Comparison of ENCODE assay signal across 1 cellular context in genomic region chr17:40362696-40363479, GRCh38.
TF ChIP-seq lines count a peak whose summit lies in the region.

No MANE protein-coding gene starts in this region.

TF ChIP-seq in HepG2, 621 proteins besides CTCF, POLR2A, EP300 and RAD21 (continued from another document and continues in another):
- TF ChIP-seq RFXANK (CRISPR knock-in tag; IDR thresholded peaks at IDR 0.05) (0 out of 2 replicates have a peak, but pooled peaks have one; percentile 75), ZNF343 (CRISPR knock-in tag; IDR thresholded peaks at IDR 0.05) (peak; percentile 84; the same call in 1 of the 2 replicates), WIZ (CRISPR knock-in tag; IDR thresholded peaks at IDR 0.05) (no peak), ADNP (CRISPR knock-in tag; IDR thresholded peaks at IDR 0.05) (peak; percentile 41; the same call in 1 of the 2 replicates), GLI4 (CRISPR knock-in tag; IDR thresholded peaks at IDR 0.05; ENCODE audit: borderline replicate concordance) (no peak), KAT2B (IDR thresholded peaks at IDR 0.05; ENCODE audit: borderline replicate concordance, low read depth, low read length) (no peak), LCORL (IDR thresholded peaks at IDR 0.05) (no peak), LCORL (CRISPR knock-in tag; IDR thresholded peaks at IDR 0.05) (peak; percentile 80), ZNF572 (CRISPR knock-in tag; IDR thresholded peaks at IDR 0.05) (no peak), MNT (IDR thresholded peaks at IDR 0.05) (no peak), SP140L (CRISPR knock-in tag; IDR thresholded peaks at IDR 0.05; ENCODE audit: borderline replicate concordance) (peak; percentile 24; the same call in 1 of the 2 replicates), PRMT3 (CRISPR knock-in tag; IDR thresholded peaks at IDR 0.05; ENCODE audit: borderline replicate concordance, low read depth) (peak; percentile 70; the same call in 1 of the 2 replicates), DBP (CRISPR knock-in tag; IDR thresholded peaks at IDR 0.05; ENCODE audit: not compliant biosample characterization) (peak; percentile 69), HINFP (CRISPR knock-in tag; IDR thresholded peaks at IDR 0.05; ENCODE audit: low read depth) (peak; percentile 87; the same call in 1 of the 2 replicates), KDM4B (CRISPR knock-in tag; IDR thresholded peaks at IDR 0.05) (peak; percentile 78; the same call in 1 of the 2 replicates), ZMYM2 (CRISPR knock-in tag; IDR thresholded peaks at IDR 0.05) (0 out of 2 replicates have a peak, but pooled peaks have one; percentile 63), ZNF292 (CRISPR knock-in tag; IDR thresholded peaks at IDR 0.05; ENCODE audit: borderline replicate concordance, low read depth) (0 out of 2 replicates have a peak, but pooled peaks have one; percentile 49), MED1 (CRISPR knock-in tag; IDR thresholded peaks at IDR 0.05) (peak; percentile 66), ZNF558 (CRISPR knock-in tag; IDR thresholded peaks at IDR 0.05; ENCODE audit: borderline replicate concordance) (peak; percentile 86; the same call in 1 of the 2 replicates), DDIT3 (CRISPR knock-in tag; IDR thresholded peaks at IDR 0.05) (no peak), ZBTB7B (CRISPR knock-in tag; IDR thresholded peaks at IDR 0.05) (peak; percentile 89), KDM5A (IDR thresholded peaks at IDR 0.05; ENCODE audit: borderline replicate concordance, low read length) (no peak), NBN (conservative IDR thresholded peaks at IDR 0.05) (no peak), ZNF205 (CRISPR knock-in tag; IDR thresholded peaks at IDR 0.05) (peak; percentile 72), KDM6A (CRISPR knock-in tag; IDR thresholded peaks at IDR 0.05; ENCODE audit: low read depth) (no peak), ZNF263 (CRISPR knock-in tag; IDR thresholded peaks at IDR 0.05) (peak; percentile 58; the same call in 1 of the 2 replicates), FOSL1 (CRISPR knock-in tag; IDR thresholded peaks at IDR 0.05; ENCODE audit: borderline replicate concordance) (no peak), HOXD1 (CRISPR knock-in tag; IDR thresholded peaks at IDR 0.05) (peak; percentile 82), ZNF33B (CRISPR knock-in tag; IDR thresholded peaks at IDR 0.05) (peak; percentile 93; the same call in 1 of the 2 replicates), NFATC3 (CRISPR knock-in tag; IDR thresholded peaks at IDR 0.05) (no peak), CBFB (CRISPR knock-in tag; IDR thresholded peaks at IDR 0.05) (peak; percentile 95), ZNF776 (CRISPR knock-in tag; IDR thresholded peaks at IDR 0.05) (peak; percentile 72; the same call in 1 of the 2 replicates), NFAT5 (CRISPR knock-in tag; IDR thresholded peaks at IDR 0.05) (peak; percentile 88), ZNF451 (CRISPR knock-in tag; IDR thresholded peaks at IDR 0.05) (peak; percentile 77), ATAD3A (CRISPR knock-in tag; IDR thresholded peaks at IDR 0.05) (peak; percentile 30; the same call in 1 of the 2 replicates), KDM5B (CRISPR knock-in tag; IDR thresholded peaks at IDR 0.05; ENCODE audit: borderline replicate concordance) (peak; percentile 92; the same call in 1 of the 2 replicates), TEAD2 (CRISPR knock-in tag; IDR thresholded peaks at IDR 0.05) (0 out of 2 replicates have a peak, but pooled peaks have one; percentile 21), POLR2AphosphoS2 (IDR thresholded peaks at IDR 0.05; ENCODE audit: low read depth, low read length) (no peak), ZNF30 (CRISPR knock-in tag; IDR thresholded peaks at IDR 0.05) (0 out of 2 replicates have a peak, but pooled peaks have one; percentile 36), ZNF44 (CRISPR knock-in tag; IDR thresholded peaks at IDR 0.05) (peak; percentile 76; the same call in 1 of the 2 replicates), ZNF460 (CRISPR knock-in tag; IDR thresholded peaks at IDR 0.05; ENCODE audit: borderline replicate concordance) (no peak; the same call in 1 of the 2 replicates), NRL (CRISPR knock-in tag; IDR thresholded peaks at IDR 0.05; ENCODE audit: borderline replicate concordance) (peak; percentile 49; the same call in 1 of the 2 replicates), SIX1 (CRISPR knock-in tag; IDR thresholded peaks at IDR 0.05; ENCODE audit: borderline replicate concordance) (0 out of 2 replicates have a peak, but pooled peaks have one; percentile 54), SMYD3 (CRISPR knock-in tag; IDR thresholded peaks at IDR 0.05) (no peak), ZNF512 (CRISPR knock-in tag; IDR thresholded peaks at IDR 0.05) (no peak), ZNF878 (CRISPR knock-in tag; IDR thresholded peaks at IDR 0.05) (no peak; the same call in 1 of the 2 replicates), MZF1 (CRISPR knock-in tag; IDR thresholded peaks at IDR 0.05; ENCODE audit: borderline replicate concordance) (no peak)
- TF ChIP-seq, protein P1, sequence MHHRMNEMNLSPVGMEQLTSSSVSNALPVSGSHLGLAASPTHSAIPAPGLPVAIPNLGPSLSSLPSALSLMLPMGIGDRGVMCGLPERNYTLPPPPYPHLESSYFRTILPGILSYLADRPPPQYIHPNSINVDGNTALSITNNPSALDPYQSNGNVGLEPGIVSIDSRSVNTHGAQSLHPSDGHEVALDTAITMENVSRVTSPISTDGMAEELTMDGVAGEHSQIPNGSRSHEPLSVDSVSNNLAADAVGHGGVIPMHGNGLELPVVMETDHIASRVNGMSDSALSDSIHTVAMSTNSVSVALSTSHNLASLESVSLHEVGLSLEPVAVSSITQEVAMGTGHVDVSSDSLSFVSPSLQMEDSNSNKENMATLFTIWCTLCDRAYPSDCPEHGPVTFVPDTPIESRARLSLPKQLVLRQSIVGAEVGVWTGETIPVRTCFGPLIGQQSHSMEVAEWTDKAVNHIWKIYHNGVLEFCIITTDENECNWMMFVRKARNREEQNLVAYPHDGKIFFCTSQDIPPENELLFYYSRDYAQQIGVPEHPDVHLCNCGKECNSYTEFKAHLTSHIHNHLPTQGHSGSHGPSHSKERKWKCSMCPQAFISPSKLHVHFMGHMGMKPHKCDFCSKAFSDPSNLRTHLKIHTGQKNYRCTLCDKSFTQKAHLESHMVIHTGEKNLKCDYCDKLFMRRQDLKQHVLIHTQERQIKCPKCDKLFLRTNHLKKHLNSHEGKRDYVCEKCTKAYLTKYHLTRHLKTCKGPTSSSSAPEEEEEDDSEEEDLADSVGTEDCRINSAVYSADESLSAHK (CRISPR knock-in tag; IDR thresholded peaks at IDR 0.05; ENCODE audit: borderline replicate concordance) = 0 out of 2 replicates have a peak, but pooled peaks have one; percentile 48
- TF ChIP-seq, protein P2, sequence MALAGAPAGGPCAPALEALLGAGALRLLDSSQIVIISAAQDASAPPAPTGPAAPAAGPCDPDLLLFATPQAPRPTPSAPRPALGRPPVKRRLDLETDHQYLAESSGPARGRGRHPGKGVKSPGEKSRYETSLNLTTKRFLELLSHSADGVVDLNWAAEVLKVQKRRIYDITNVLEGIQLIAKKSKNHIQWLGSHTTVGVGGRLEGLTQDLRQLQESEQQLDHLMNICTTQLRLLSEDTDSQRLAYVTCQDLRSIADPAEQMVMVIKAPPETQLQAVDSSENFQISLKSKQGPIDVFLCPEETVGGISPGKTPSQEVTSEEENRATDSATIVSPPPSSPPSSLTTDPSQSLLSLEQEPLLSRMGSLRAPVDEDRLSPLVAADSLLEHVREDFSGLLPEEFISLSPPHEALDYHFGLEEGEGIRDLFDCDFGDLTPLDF (CRISPR knock-in tag; IDR thresholded peaks at IDR 0.05) = peak; percentile 79; the same call in 1 of the 2 replicates
- TF ChIP-seq, protein P3, sequence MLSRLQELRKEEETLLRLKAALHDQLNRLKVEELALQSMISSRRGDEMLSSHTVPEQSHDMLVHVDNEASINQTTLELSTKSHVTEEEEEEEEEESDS (CRISPR knock-in tag; IDR thresholded peaks at IDR 0.05; ENCODE audit: borderline replicate concordance) = 0 out of 2 replicates have a peak, but pooled peaks have one; percentile 30
- TF ChIP-seq, protein P4, sequence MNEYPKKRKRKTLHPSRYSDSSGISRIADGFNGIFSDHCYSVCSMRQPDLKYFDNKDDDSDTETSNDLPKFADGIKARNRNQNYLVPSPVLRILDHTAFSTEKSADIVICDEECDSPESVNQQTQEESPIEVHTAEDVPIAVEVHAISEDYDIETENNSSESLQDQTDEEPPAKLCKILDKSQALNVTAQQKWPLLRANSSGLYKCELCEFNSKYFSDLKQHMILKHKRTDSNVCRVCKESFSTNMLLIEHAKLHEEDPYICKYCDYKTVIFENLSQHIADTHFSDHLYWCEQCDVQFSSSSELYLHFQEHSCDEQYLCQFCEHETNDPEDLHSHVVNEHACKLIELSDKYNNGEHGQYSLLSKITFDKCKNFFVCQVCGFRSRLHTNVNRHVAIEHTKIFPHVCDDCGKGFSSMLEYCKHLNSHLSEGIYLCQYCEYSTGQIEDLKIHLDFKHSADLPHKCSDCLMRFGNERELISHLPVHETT (CRISPR knock-in tag; conservative IDR thresholded peaks at IDR 0.05) = peak; percentile 89
